ENCODE assay signal across 15 cellular contexts in the genomic region with DNA sequence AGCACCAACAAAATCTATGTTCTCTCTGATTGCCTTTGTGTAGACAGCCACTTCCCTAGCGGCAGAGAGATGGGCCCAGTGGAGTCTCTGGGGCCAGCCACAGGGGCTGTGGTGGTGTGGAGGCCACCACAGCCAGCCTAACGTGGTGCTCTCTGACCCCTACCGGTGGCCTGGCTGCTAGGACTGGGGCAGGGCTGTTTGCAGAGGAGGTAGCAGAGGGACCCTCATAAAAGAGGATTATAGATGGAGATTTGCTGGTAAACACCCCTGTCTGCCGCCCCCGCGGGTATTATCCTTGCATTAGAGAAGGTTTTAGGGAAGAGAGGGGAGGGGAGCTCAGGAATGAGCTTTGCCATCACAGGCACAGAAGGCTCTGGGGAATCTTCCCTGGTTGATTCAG.
"Had no signal": no experiment of that assay in that cellular context is flagged by ENCODE, and none has a peak within 500 bp of the region (broad histone marks: within the 10 kb centered on the region; RNA-seq: fewer than 3 reads in every experiment).

No MANE protein-coding gene starts in this region.

- H3K27ac Mint-ChIP-seq: activated naive CD4-positive, alpha-beta T cell treated with anti-CD3 and anti-CD28 coated beads for 36 hours; activated T-helper 17 cell treated with anti-CD3 and anti-CD28 coated beads, Interleukin-2, amount 50 U/mL, for 72 hours; naive B cell had no signal

- H3K9me3 Mint-ChIP-seq: activated naive CD4-positive, alpha-beta T cell treated with anti-CD3 and anti-CD28 coated beads for 36 hours; activated T-helper 17 cell treated with anti-CD3 and anti-CD28 coated beads, Interleukin-2, amount 50 U/mL, for 72 hours; naive B cell had no signal

- H3K4me3 Mint-ChIP-seq: activated naive CD4-positive, alpha-beta T cell treated with anti-CD3 and anti-CD28 coated beads for 36 hours; activated T-helper 17 cell treated with anti-CD3 and anti-CD28 coated beads, Interleukin-2, amount 50 U/mL, for 72 hours; naive B cell had no signal

- H3K27ac ChIP-seq: ascending aorta, heart right ventricle, neutrophil, tibial nerve, uterus had no signal

- ATAC-seq: activated T-helper 17 cell treated with anti-CD3 and anti-CD28 coated beads, Interleukin-2, amount 50 U/mL, for 72 hours; heart right ventricle; left lobe of liver had no signal

- H3K4me3 ChIP-seq: ascending aorta, heart right ventricle, tibial nerve, uterus had no signal

- H3K36me3 ChIP-seq: ascending aorta, heart right ventricle, neutrophil, tibial nerve, uterus had no signal

- H3K27me3 ChIP-seq: ascending aorta, heart right ventricle, tibial nerve, uterus had no signal

- H3K36me3 Mint-ChIP-seq: naive B cell had no signal

- H3K9me3 ChIP-seq: ascending aorta, heart right ventricle, neutrophil, tibial nerve, uterus had no signal

- DNase-seq: activated CD4-positive, alpha-beta T cell treated with anti-CD3 and anti-CD28 coated beads, Interleukin-2, amount 50 U/mL, for 48 hours; activated naive CD4-positive, alpha-beta T cell treated with anti-CD3 and anti-CD28 coated beads for 36 hours; heart right ventricle; mammary epithelial cell; naive B cell; retina; stimulated activated CD4-positive, alpha-beta T cell treated with anti-CD3 and anti-CD28 coated beads, Interleukin-4, amount 100 ng/mL, for 24 hours; stimulated activated naive CD4-positive, alpha-beta T cell; substantia nigra; uterus had no signal

- H3K4me1 ChIP-seq: ascending aorta, uterus had no signal

- H3K4me1 Mint-ChIP-seq: activated T-helper 17 cell treated with anti-CD3 and anti-CD28 coated beads, Interleukin-2, amount 50 U/mL, for 72 hours; naive B cell had no signal
